ENCODE assay signal across 36 cellular contexts in the genomic region with DNA sequence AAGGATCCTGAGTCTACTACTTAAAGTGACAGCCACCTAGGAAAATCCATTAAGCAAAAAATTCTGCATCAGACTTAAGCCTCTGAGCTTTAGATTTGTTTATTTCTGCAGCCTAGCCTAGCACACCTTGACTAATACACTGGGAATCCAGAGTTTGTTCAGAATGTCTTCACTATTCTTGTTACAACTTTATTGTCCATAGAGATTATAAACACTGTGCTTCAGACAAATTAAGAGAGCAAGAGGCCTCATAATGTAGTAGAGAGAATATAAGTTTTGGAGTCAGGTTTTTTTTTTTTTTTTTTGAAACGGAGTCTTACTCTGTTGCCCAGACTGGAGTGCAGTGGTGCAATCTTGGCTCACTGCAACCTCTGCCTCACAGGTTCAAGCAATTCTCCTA. TPM values are rescaled to one million over a fixed set of nuclear protein-coding genes. Genes with fewer than 3 reads are reported as not detected.
"Had no signal": no experiment of that assay in that cellular context is flagged by ENCODE, and none has a peak within 500 bp of the region (broad histone marks: within the 10 kb centered on the region; RNA-seq: fewer than 3 reads in every experiment).

No MANE protein-coding gene starts in this region.

- H3K9me3 ChIP-seq: adrenal gland, ascending aorta, breast epithelium, colonic mucosa had no signal

- FAIRE-seq: astrocyte, bronchial epithelial cell, colon had no signal

- H3K4me3 ChIP-seq: adrenal gland, ascending aorta, body of pancreas, breast epithelium, cardiac muscle cell, colonic mucosa had no signal

- H3K36me3 ChIP-seq: adrenal gland, ascending aorta, brain microvascular endothelial cell, breast epithelium, cardiac muscle cell, colonic mucosa had no signal

- DNase-seq: activated effector memory CD4-positive, alpha-beta T cell treated with anti-CD3 and anti-CD28 coated beads, Interleukin-2, amount 50 U/mL, for 16 hours; activated effector memory CD4-positive, alpha-beta T cell treated with Interleukin-2 at 50 U/mL for 16 hours; activated gamma-delta T cell; activated gamma-delta T cell treated with Interleukin-2 at 50 U/mL for 16 hours; activated naive CD4-positive, alpha-beta T cell; activated naive CD4-positive, alpha-beta T cell treated with anti-CD3 and anti-CD28 coated beads for 36 hours; activated naive CD4-positive, alpha-beta T cell treated with anti-CD3 and anti-CD28 coated beads, Interleukin-2, amount 10 ng/mL, durations not matched to agents 7 days and 5 days; activated naive CD4-positive, alpha-beta T cell treated with anti-CD3 and anti-CD28 coated beads, Interleukin-2, amount 50 U/mL, for 16 hours; activated naive CD4-positive, alpha-beta T cell treated with Interleukin-2 at 50 U/mL for 16 hours; activated naive CD8-positive, alpha-beta T cell treated with anti-CD3 and anti-CD28 coated beads for 36 hours; activated naive CD8-positive, alpha-beta T cell treated with anti-CD3 and anti-CD28 coated beads, Interleukin-2, amount 10 ng/mL, durations not matched to agents 7 days and 5 days; activated naive CD8-positive, alpha-beta T cell treated with anti-CD3 and anti-CD28 coated beads, Interleukin-2, amount 50 U/mL, for 24 hours; activated T-cell treated with anti-CD3 and anti-CD28 coated beads, Interleukin-2, amount 50 U/mL, for 4 hours; activated T-cell treated with anti-CD3 and anti-CD28 coated beads, Interleukin-2, amount 50 U/mL, for 48 hours; activated T-cell treated with anti-CD3 and anti-CD28 coated beads, Interleukin-2, amount 50 U/mL, for 72 hours; adrenal gland; amniotic stem cell; amygdala; anterior cingulate cortex; aorta; body of pancreas; brain microvascular endothelial cell; caudate nucleus; central memory CD4-positive, alpha-beta T cell; cerebellar nuclear complex; colonic mucosa had no signal

- ATAC-seq: activated naive CD4-positive, alpha-beta T cell treated with anti-CD3 and anti-CD28 coated beads, Interleukin-2, amount 50 U/mL, for 72 hours; activated naive CD8-positive, alpha-beta T cell treated with anti-CD3 and anti-CD28 coated beads, Interleukin-2, amount 50 U/mL, for 24 hours; activated T-cell treated with anti-CD3 and anti-CD28 coated beads, Interleukin-2, amount 50 U/mL, for 4 hours; activated T-cell treated with anti-CD3 and anti-CD28 coated beads, Interleukin-2, amount 50 U/mL, for 72 hours; activated T-helper 17 cell treated with anti-CD3 and anti-CD28 coated beads, Interleukin-2, amount 50 U/mL, for 72 hours; body of pancreas had no signal

- H3K4me1 ChIP-seq: adrenal gland, ascending aorta, body of pancreas, breast epithelium, colonic mucosa had no signal

- H3K27ac ChIP-seq: adrenal gland, ascending aorta, body of pancreas, brain microvascular endothelial cell, breast epithelium, cardiac muscle cell, colonic mucosa had no signal

- H3K27me3 ChIP-seq: adrenal gland, ascending aorta, body of pancreas, brain microvascular endothelial cell, breast epithelium, cardiac muscle cell, colonic mucosa had no signal

RNA-seq across cellular contexts. Expression of a gene that starts 13.3 kb away (rescaled TPM):
- total RNA-seq: ascending aorta had no signal

RNA-seq across cellular contexts. Expression of a gene that starts 53.1 kb away (rescaled TPM):
- total RNA-seq: activated naive CD4-positive, alpha-beta T cell treated with anti-CD3 and anti-CD28 coated beads for 36 hours; activated T-cell treated with anti-CD3 and anti-CD28 coated beads, Interleukin-2, amount 50 U/mL, for 4 hours; activated T-helper 1 cell treated with anti-CD3 and anti-CD28 coated beads, Interleukin-12 subunit alpha, Interleukin-12 subunit beta, Interleukin-2, Interleukin-4 antibody, amounts not matched to agents 30 ng/mL and 10 ng/mL and 1 ng/mL, durations not matched to agents 14 hours and 24 hours and 36 hours; ascending aorta; cardiac muscle cell; chondrocyte had no signal
- polyA plus RNA-seq: cardiac muscle cell had no signal

RNA-seq across cellular contexts. Expression of a gene that starts 55.7 kb away (rescaled TPM):
- total RNA-seq: ascending aorta had no signal
